ENCODE assay signal across 8 cellular contexts in genomic region chr15:84980196-84981053, GRCh38. TPM values are rescaled to one million over a fixed set of nuclear protein-coding genes. Genes with fewer than 3 reads are reported as not detected.
DNase-seq lines count a peak whose midpoint lies in the region; ATAC-seq, FAIRE-seq and TF ChIP-seq lines count a peak whose summit lies in the region.

No MANE protein-coding gene starts in this region.

- in situ Hi-C loops in GM13977 (cut with MboI; ENCODE audit: low pct_unique_long_range_greater_than_20kb, low sequenced_read_pairs, unreplicated experiment) = no loop called here

- no peak for TF ChIP-seq CTCF in GM13977 (IDR thresholded peaks at IDR 0.05; ENCODE audit: extremely low read depth, insufficient read depth, missing control alignments)
- peak in 1 of 2 donors; percentile 29 for TF ChIP-seq CTCF in right atrium auricular region (IDR thresholded peaks at IDR 0.05)

- H3K27me3 ChIP-seq in right atrium auricular region = no peaks in the 10 kb centered on the region

- H3K4me1 ChIP-seq in right atrium auricular region = peaks cover 7 to 44% of the 10 kb centered on the region in 2 donors

- no peaks in the 10 kb centered on the region for H3K9me3 ChIP-seq in right atrium auricular region

- DNase-seq in GM13977 (ENCODE audit: low spot score) = peak; percentile 87
- peak; percentile 21 for DNase-seq in NCI-H128 (lab: John Stamatoyannopoulos, UW; ENCODE audit: unreplicated experiment)
- peak; percentile 81 to 88 (median 86) for DNase-seq in T-helper 1 cell
- DNase-seq in amygdala (lab: John Stamatoyannopoulos, UW) = peak; percentile 58 to 96 (median 86)
- DNase-seq in right atrium auricular region (ENCODE audit: low spot score) = peak; percentile 86
- peak; percentile 44 for DNase-seq in pulmonary artery endothelial cell (ENCODE audit: low read depth, low spot score)
- DNase-seq in urothelium cell line (ENCODE audit: low spot score) = peak; percentile 86

- H3K4me3 ChIP-seq in right atrium auricular region = peak overlapping the region; percentile 80 to 85

- H3K27ac ChIP-seq in right atrium auricular region = peak overlapping the region; percentile 97 to 99

- H3K36me3 ChIP-seq in right atrium auricular region = no peaks in the 10 kb centered on the region

- peak; percentile 42 for ATAC-seq in HG02763 (IDR thresholded peaks at IDR 0.05; ENCODE audit: unreplicated experiment)

- no peak for FAIRE-seq in urothelium cell line (lab: Jason Lieb, UNC)

RNA-seq across cellular contexts. Expression of gene PDE8A, which starts 1.2 kb away (rescaled TPM):
- total RNA-seq in right atrium auricular region (10 to 100 TPM; 19.2 to 23.2 TPM), pulmonary artery endothelial cell (22.8 and 24.4 TPM in 2 replicates)

Comparison
In these comparisons a context has a peak if more than half of its experiments do, and no peak if none do; other contexts are left out.
1. Peak in every context shown above with its lines: DNase-seq, ATAC-seq, H3K4me3 ChIP-seq and H3K27ac ChIP-seq.
2. DNase-seq: peak in every context shown above with its lines; median percentile 87 in GM13977; 86 in T-helper 1 cell; 86 in amygdala; 86 in right atrium auricular region; 86 in urothelium cell line; 44 in pulmonary artery endothelial cell; 21 in NCI-H128.